ENCODE assay signal across 2 cellular contexts in genomic region chr10:93652857-93653256, GRCh38.
TF ChIP-seq lines count a peak whose summit lies in the region.

No MANE protein-coding gene starts in this region.

TF ChIP-seq in SK-N-SH, 30 proteins besides CTCF, POLR2A, EP300 and RAD21:
- no peak for TF ChIP-seq POLR2AphosphoS5 (IDR thresholded peaks at IDR 0.05; ENCODE audit: low read depth, low read length)
- TF ChIP-seq FOSL2 (IDR thresholded peaks at IDR 0.05; ENCODE audit: borderline replicate concordance, low read depth): 0 out of 2 replicates have a peak, but pooled peaks have one; percentile 5
TF ChIP-seq in SK-N-SH: peak in this region for 1.

TF ChIP-seq in SK-N-SH treated with all-trans-retinoic acid at 6 μM for 48 hours, 23 proteins besides CTCF, POLR2A, EP300 and RAD21 (continued from another document):
- no peak for TF ChIP-seq ZNF565 (CRISPR knock-in tag; conservative IDR thresholded peaks at IDR 0.05; ENCODE audit: low read depth)
- no peak for TF ChIP-seq PPARA (CRISPR knock-in tag; IDR thresholded peaks at IDR 0.05; ENCODE audit: borderline replicate concordance)
